In genomic region chr15:75225102-75225836, GRCh38 we compare ENCODE assay signal across 6 cellular contexts. TPM values are rescaled to one million over a fixed set of nuclear protein-coding genes. Genes with fewer than 3 reads are reported as not detected.
"Had no signal": no experiment of that assay in that cellular context is flagged by ENCODE, and none has a peak within 500 bp of the region (broad histone marks: within the 10 kb centered on the region; RNA-seq: fewer than 3 reads in every experiment).

No MANE protein-coding gene starts in this region.

RNA-seq across cellular contexts. Expression of gene GOLGA6C, which starts 32.9 kb away (rescaled TPM):
- total RNA-seq: K562, M059J, PC-3, SJCRH30 had no signal
- polyA plus RNA-seq: IgD-negative memory B cell, K562 had no signal

RNA-seq across cellular contexts. Expression of gene GOLGA6D, which starts 57.4 kb away (rescaled TPM):
- total RNA-seq: K562, M059J, OCI-LY7, PC-3, SJCRH30 had no signal
- polyA plus RNA-seq: IgD-negative memory B cell, K562 had no signal
